In the genomic region with DNA sequence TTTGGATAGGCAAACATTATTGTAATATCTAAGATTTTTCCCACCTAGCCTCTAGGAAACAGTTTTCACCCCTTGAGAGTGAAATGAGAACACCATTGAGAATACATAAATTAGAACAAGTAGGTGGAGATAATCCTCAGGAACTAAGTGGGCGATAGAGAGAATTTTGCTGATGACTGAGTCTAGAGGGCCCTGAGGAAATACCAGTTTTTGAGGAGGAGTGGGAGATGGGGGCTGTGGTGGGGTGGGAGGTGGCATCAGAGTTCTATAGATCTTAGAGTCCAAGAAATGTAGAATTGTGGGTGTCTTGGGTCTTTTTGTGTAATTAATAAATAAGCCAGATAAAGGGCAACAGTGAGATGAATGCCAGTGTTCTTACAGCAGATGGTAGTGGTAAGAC, we compare ENCODE assay signal across 1 cellular context.
TF ChIP-seq lines count a peak whose summit lies in the region.

No MANE protein-coding gene starts in this region.

TF ChIP-seq in HEK293, 187 proteins besides CTCF, POLR2A, EP300 and RAD21 (continued from another document):
- TF ChIP-seq, protein P1, sequence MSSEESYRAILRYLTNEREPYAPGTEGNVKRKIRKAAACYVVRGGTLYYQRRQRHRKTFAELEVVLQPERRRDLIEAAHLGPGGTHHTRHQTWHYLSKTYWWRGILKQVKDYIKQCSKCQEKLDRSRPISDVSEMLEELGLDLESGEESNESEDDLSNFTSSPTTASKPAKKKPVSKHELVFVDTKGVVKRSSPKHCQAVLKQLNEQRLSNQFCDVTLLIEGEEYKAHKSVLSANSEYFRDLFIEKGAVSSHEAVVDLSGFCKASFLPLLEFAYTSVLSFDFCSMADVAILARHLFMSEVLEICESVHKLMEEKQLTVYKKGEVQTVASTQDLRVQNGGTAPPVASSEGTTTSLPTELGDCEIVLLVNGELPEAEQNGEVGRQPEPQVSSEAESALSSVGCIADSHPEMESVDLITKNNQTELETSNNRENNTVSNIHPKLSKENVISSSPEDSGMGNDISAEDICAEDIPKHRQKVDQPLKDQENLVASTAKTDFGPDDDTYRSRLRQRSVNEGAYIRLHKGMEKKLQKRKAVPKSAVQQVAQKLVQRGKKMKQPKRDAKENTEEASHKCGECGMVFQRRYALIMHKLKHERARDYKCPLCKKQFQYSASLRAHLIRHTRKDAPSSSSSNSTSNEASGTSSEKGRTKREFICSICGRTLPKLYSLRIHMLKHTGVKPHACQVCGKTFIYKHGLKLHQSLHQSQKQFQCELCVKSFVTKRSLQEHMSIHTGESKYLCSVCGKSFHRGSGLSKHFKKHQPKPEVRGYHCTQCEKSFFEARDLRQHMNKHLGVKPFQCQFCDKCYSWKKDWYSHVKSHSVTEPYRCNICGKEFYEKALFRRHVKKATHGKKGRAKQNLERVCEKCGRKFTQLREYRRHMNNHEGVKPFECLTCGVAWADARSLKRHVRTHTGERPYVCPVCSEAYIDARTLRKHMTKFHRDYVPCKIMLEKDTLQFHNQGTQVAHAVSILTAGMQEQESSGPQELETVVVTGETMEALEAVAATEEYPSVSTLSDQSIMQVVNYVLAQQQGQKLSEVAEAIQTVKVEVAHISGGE (tag by site-specific recombination; conservative IDR thresholded peaks at IDR 0.05; ENCODE audit: low read depth) = no peak
